Comparison of ENCODE assay signal across 1 cellular context in the genomic region with DNA sequence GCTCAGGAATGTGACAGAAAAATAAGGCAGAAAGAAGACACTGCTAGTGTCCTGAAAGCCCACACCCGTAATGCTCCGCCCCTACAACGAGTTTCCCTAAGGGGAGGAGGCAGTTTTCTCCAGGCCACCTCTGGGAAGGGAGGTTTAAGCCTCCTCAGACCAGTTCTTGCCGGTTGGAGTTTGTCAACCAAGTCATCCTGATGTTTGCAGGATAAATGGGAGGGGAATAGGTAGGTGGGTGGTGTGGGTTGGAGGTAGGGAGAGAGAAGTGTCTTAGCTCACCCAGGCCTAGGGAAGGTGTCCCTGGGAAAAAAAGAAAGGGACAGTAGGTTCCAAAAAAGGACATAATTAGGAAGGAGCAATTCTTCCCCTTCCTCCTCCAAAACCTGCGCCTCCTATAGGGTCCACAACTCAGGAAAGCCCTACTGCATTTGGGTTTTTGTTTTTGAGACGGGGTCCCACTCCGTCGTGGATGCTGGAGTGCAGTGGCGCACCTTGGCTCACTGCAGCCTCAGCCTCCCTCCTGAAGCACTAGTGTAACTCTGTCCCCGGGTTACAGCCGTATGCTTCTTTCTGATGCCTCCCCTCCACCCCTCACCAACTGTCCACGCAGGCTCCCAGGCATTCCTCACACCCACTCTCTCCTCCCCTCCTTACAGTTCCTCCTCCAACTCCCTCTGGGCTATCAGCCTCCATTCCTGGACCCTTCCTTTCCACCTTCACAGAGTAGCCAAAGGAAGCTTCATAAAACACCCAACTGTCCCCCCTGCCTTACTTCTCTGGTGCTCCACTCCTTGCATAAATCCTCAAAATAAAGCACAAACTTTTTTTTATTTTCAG.
TF ChIP-seq lines count a peak whose summit lies in the region.

No MANE protein-coding gene starts in this region.

TF ChIP-seq in HepG2, 621 proteins besides CTCF, POLR2A, EP300 and RAD21:
- TF ChIP-seq HNRNPH1 (optimal IDR thresholded peaks at IDR 0.05; ENCODE audit: low read depth, low read length) (no peak), TAF1 (CRISPR knock-in tag; IDR thresholded peaks at IDR 0.05) (no peak), STAG1 (CRISPR knock-in tag; IDR thresholded peaks at IDR 0.05) (no peak), REPIN1 (CRISPR knock-in tag; IDR thresholded peaks at IDR 0.05; ENCODE audit: borderline replicate concordance, low read depth) (no peak), ZBTB42 (CRISPR knock-in tag; IDR thresholded peaks at IDR 0.05) (no peak)
TF ChIP-seq in HepG2: peak in this region for 0.
